9 cellular contexts compared by ENCODE assay signal in the genomic region with DNA sequence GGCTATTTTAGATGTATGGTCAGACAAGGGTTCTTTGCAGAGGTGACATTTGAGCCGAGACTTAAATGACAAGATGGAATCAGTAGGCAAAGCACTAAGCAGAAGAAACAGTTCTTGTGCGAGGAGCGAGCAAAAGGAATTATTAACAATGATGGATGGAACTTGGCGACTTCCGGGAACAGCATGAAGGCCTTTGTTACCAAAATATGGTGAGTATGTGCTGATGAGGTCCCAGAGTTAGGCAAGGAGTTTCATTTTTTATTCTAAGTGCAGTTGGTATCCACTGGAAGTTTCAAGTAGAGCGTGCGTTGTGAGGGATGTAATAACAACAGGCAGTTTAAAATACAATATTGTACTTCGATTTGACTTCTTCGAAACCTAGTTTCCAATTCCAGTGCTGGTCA. TPM values are rescaled to one million over a fixed set of nuclear protein-coding genes. Genes with fewer than 3 reads are reported as not detected.
DNase-seq lines count a peak whose midpoint lies in the region; ATAC-seq, FAIRE-seq and TF ChIP-seq lines count a peak whose summit lies in the region.
"Had no signal": no experiment of that assay in that cellular context is flagged by ENCODE, and none has a peak within 500 bp of the region (broad histone marks: within the 10 kb centered on the region; RNA-seq: fewer than 3 reads in every experiment).

No MANE protein-coding gene starts in this region.

- H3K27ac ChIP-seq in RWPE2 (ENCODE audit: poor library complexity, severe bottlenecking) (peak overlapping the region; percentile 87), endothelial cell of umbilical vein (ENCODE audit: insufficient read depth, low read depth, low read length) (peak overlapping the region; percentile 82), neutrophil (peak overlapping the region; percentile 96)

- H3K4me3 ChIP-seq in RWPE2 (ENCODE audit: severe bottlenecking) (peak overlapping the region; percentile 62), endothelial cell of umbilical vein (replicated peaks in 1 of 3; ENCODE audit: insufficient read depth in 1 of 3, low read depth in 1 of 3, low read length in 3 of 3) (peak overlapping the region; percentile 30 to 97 (median 85)), neutrophil (ENCODE audit: low read depth in 1 of 2, low read length in 1 of 2) (peak overlapping the region; percentile 85 to 93)

- TF ChIP-seq POLR2A in endothelial cell of umbilical vein (IDR thresholded peaks at IDR 0.05; ENCODE audit: low read depth, low read length) = no peak

- H3K9me3 ChIP-seq in RWPE2 (ENCODE audit: severe bottlenecking) (no peaks in the 10 kb centered on the region), endothelial cell of umbilical vein (replicated peaks; ENCODE audit: control insufficient read depth, insufficient read depth, low read length) (no peaks in the 10 kb centered on the region), neutrophil (no peaks in the 10 kb centered on the region)

- peaks cover 27% of the 10 kb centered on the region for H3K4me1 ChIP-seq in RWPE2 (ENCODE audit: insufficient read depth, poor library complexity, severe bottlenecking)
- peaks cover 21% of the 10 kb centered on the region for H3K4me1 ChIP-seq in endothelial cell of umbilical vein (ENCODE audit: control insufficient read depth, extremely low read depth, insufficient read depth, low read length)
- H3K4me1 ChIP-seq in neutrophil (ENCODE audit: control insufficient read depth in 1 of 2, insufficient read depth in 1 of 2, low read depth in 1 of 2, low read length in 1 of 2) = peaks cover 38 to 40% of the 10 kb centered on the region in 2 experiments

- H4K20me1 ChIP-seq in endothelial cell of umbilical vein (replicated peaks; ENCODE audit: control insufficient read depth, extremely low read depth, insufficient read depth, low read length) = no peaks in the 10 kb centered on the region

- DNase-seq in ACHN (peak; percentile 36), RWPE2 (ENCODE audit: low spot score) (no peak), endothelial cell of umbilical vein (ENCODE audit: low read depth, low spot score) (no peak), NCI-H1048 (lab: John Stamatoyannopoulos, UW) (no peak)
- DNase-seq in activated CD4-positive, alpha-beta T cell treated with anti-CD3 and anti-CD28 coated beads for 48 hours = no peak

- peaks cover 22% of the 10 kb centered on the region for H3K79me2 ChIP-seq in endothelial cell of umbilical vein (ENCODE audit: control insufficient read depth, insufficient read depth, low read length)

- H3K9ac ChIP-seq in endothelial cell of umbilical vein (replicated peaks; ENCODE audit: extremely low read depth, insufficient read depth, low read length) = peak overlapping the region; percentile 85

- CTCF ChIA-PET in endothelial cell of umbilical vein (lab: Charles Lee) = interaction anchor here (1.4 to 3.4 kb wide), 2 partner anchors 63 to 65 kb away, joined by 5 to 14 read pairs; no protein-coding TSS in a partner anchor

- no peak for FAIRE-seq in endothelial cell of umbilical vein (lab: Jason Lieb, UNC)
- FAIRE-seq: islet of Langerhans had no signal

- no peaks in the 10 kb centered on the region for H3K9me1 ChIP-seq in endothelial cell of umbilical vein (replicated peaks; ENCODE audit: control insufficient read depth, extremely low read depth, insufficient read depth, low read length)

- no TSS peak for BruUV-seq in endothelial cell of umbilical vein (replicated peaks; lab: Mats Ljungman, UMichigan)

- in situ Hi-C loops in ACHN (cut with HindIII; ENCODE audit: low pct_ligation_motif_present, low pct_unique_long_range_greater_than_20kb, low sequenced_read_pairs) = no loop called here

- TF ChIP-seq CTCF in RWPE2 (IDR thresholded peaks at IDR 0.05; ENCODE audit: poor library complexity, severe bottlenecking) (no peak), endothelial cell of umbilical vein (IDR thresholded peaks at IDR 0.05; ENCODE audit: extremely low read depth in 1 of 2, insufficient read depth in 1 of 2, low read depth in 1 of 2, low read length in 2 of 2) (no peak), neutrophil (IDR thresholded peaks at IDR 0.05) (no peak)

- H3K27me3 ChIP-seq in RWPE2 (ENCODE audit: insufficient read depth, poor library complexity, severe bottlenecking) (no peaks in the 10 kb centered on the region), endothelial cell of umbilical vein (ENCODE audit: control insufficient read depth in 2 of 2, insufficient read depth in 2 of 2, low read length in 2 of 2) (no peaks in the 10 kb centered on the region), neutrophil (no peaks in the 10 kb centered on the region)

- dilution Hi-C loops in endothelial cell of umbilical vein (cut with MboI; ENCODE audit: extremely low pct_ligation_motif_present, low sequenced_read_pairs) = no loop called here

- intact Hi-C loops in endothelial cell of umbilical vein (cut with micrococcal nuclease) = loop anchor here (10.0 kb wide), 1 partner anchor 1841 kb away; a partner anchor contains a TSS

- H3K4me2 ChIP-seq in endothelial cell of umbilical vein (ENCODE audit: insufficient read depth, low read length) = peak overlapping the region; percentile 68

- peak overlapping the region; percentile 87 for H2AFZ ChIP-seq in endothelial cell of umbilical vein (ENCODE audit: low read depth, low read length)

- ATAC-seq in GM18870 (IDR thresholded peaks at IDR 0.05; ENCODE audit: unreplicated experiment) = peak; percentile 5
- ATAC-seq in RWPE2 (ENCODE audit: low read depth) = no peak
- no peak for ATAC-seq in GM21723 (IDR thresholded peaks at IDR 0.05; ENCODE audit: unreplicated experiment)

- POLR2A ChIA-PET in endothelial cell of umbilical vein (lab: Charles Lee) = no interaction called here

- H3K36me3 ChIP-seq in RWPE2 (ENCODE audit: low read depth) (no peaks in the 10 kb centered on the region), endothelial cell of umbilical vein (ENCODE audit: control insufficient read depth in 2 of 2, extremely low read depth in 1 of 2, insufficient read depth in 2 of 2, low read length in 2 of 2) (no peaks in the 10 kb centered on the region), neutrophil (no peaks in the 10 kb centered on the region)

TF ChIP-seq in endothelial cell of umbilical vein, 7 proteins besides CTCF, POLR2A, EP300 and RAD21:
- TF ChIP-seq EZH2 (IDR thresholded peaks at IDR 0.05; ENCODE audit: borderline replicate concordance, low read depth, low read length, severe bottlenecking) = no peak
- TF ChIP-seq GATA2 (IDR thresholded peaks at IDR 0.05; ENCODE audit: insufficient read depth, insufficient read length, low read depth, low read length) = no peak
- TF ChIP-seq, protein P1, sequence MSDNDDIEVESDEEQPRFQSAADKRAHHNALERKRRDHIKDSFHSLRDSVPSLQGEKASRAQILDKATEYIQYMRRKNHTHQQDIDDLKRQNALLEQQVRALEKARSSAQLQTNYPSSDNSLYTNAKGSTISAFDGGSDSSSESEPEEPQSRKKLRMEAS (IDR thresholded peaks at IDR 0.05; ENCODE audit: insufficient read depth, insufficient read length) = no peak
- no peak for TF ChIP-seq POLR2AphosphoS5 (IDR thresholded peaks at IDR 0.05; ENCODE audit: insufficient read depth, low read depth, low read length)
- TF ChIP-seq JUN (IDR thresholded peaks at IDR 0.05; ENCODE audit: borderline replicate concordance, insufficient read depth, insufficient read length, low read depth) = no peak
- no peak for TF ChIP-seq FOS (IDR thresholded peaks at IDR 0.05; ENCODE audit: borderline replicate concordance, insufficient read depth, low read length)
- no peak for TF ChIP-seq MYC (IDR thresholded peaks at IDR 0.05; ENCODE audit: low read depth, low read length)

RNA-seq across cellular contexts. Expression of a gene that starts 1.6 kb away (rescaled TPM):
- 23.4 and 23.5 TPM in 2 replicates for total RNA-seq in endothelial cell of umbilical vein
- 6.8 and 7.0 TPM in 2 replicates for polyA plus RNA-seq in endothelial cell of umbilical vein
- polyA plus RNA-seq in endothelial cell of umbilical vein (2011; cell fraction: cytosol; rRNA removed) = 4.3 and 4.7 TPM in 2 replicates
- polyA plus RNA-seq in endothelial cell of umbilical vein (2011; cell fraction: nucleus; rRNA removed) = 14.0 and 17.3 TPM in 2 replicates
- 5.8 and 10.0 TPM in 2 replicates for polyA plus RNA-seq in endothelial cell of umbilical vein (2012)
- 38.9 and 39.0 TPM in 2 replicates for polyA minus RNA-seq in endothelial cell of umbilical vein
- 11.9 TPM for polyA minus RNA-seq in endothelial cell of umbilical vein (2011; cell fraction: cytosol; rRNA and poly(A)+ RNA removed)
- 42.8 and 54.7 TPM in 2 replicates for polyA minus RNA-seq in endothelial cell of umbilical vein (2011; cell fraction: nucleus; rRNA and poly(A)+ RNA removed)

RNA-seq across cellular contexts. Expression of a gene that starts 58.0 kb away (rescaled TPM):
- 6.1 and 10.0 TPM in 2 replicates for total RNA-seq in endothelial cell of umbilical vein
- 3.1 and 3.2 TPM in 2 replicates for polyA plus RNA-seq in endothelial cell of umbilical vein
- 1.6 and 2.3 TPM in 2 replicates for polyA plus RNA-seq in endothelial cell of umbilical vein (2011; cell fraction: cytosol; rRNA removed)
- polyA plus RNA-seq in endothelial cell of umbilical vein (2011; cell fraction: nucleus; rRNA removed) = 13.2 and 13.6 TPM in 2 replicates
- polyA plus RNA-seq in endothelial cell of umbilical vein (2012) = 1.8 and 5.1 TPM in 2 replicates
- 14.3 and 28.4 TPM in 2 replicates for polyA minus RNA-seq in endothelial cell of umbilical vein
- polyA minus RNA-seq in endothelial cell of umbilical vein (2011; cell fraction: cytosol; rRNA and poly(A)+ RNA removed) = 1.6 TPM
- 28.6 and 46.3 TPM in 2 replicates for polyA minus RNA-seq in endothelial cell of umbilical vein (2011; cell fraction: nucleus; rRNA and poly(A)+ RNA removed)
